15 cellular contexts compared by ENCODE assay signal in genomic region chr9:21294904-21295538, GRCh38. TPM values are rescaled to one million over a fixed set of nuclear protein-coding genes. Genes with fewer than 3 reads are reported as not detected.
DNase-seq lines count a peak whose midpoint lies in the region; ATAC-seq, FAIRE-seq and TF ChIP-seq lines count a peak whose summit lies in the region.
"Had no signal": no experiment of that assay in that cellular context is flagged by ENCODE, and none has a peak within 500 bp of the region (broad histone marks: within the 10 kb centered on the region; RNA-seq: fewer than 3 reads in every experiment).

No MANE protein-coding gene starts in this region.

- FAIRE-seq in GM12878 (lab: Jason Lieb, UNC) = no peak
- FAIRE-seq: islet of Langerhans, urothelium cell line had no signal

- no peak overlapping the region for H2AFZ ChIP-seq in GM12878 (ENCODE audit: control insufficient read depth, low read depth, low read length)

- H3K4me3 Mint-ChIP-seq in activated naive CD4-positive, alpha-beta T cell treated with anti-CD3 and anti-CD28 coated beads for 36 hours = no peak overlapping the region
- H3K4me3 Mint-ChIP-seq in activated naive CD4-positive, alpha-beta T cell treated with anti-CD3 and anti-CD28 coated beads, Interleukin-2, amount 10 ng/mL, durations not matched to agents 7 days and 5 days = no peak overlapping the region
- H3K4me3 Mint-ChIP-seq: T-cell had no signal

- peak; percentile 60 for ATAC-seq in GM18861 (IDR thresholded peaks at IDR 0.05; ENCODE audit: unreplicated experiment)
- ATAC-seq in GM21825 (IDR thresholded peaks at IDR 0.05; ENCODE audit: unreplicated experiment) = peak; percentile 78
- ATAC-seq in HG03442 (IDR thresholded peaks at IDR 0.05; ENCODE audit: unreplicated experiment) = peak; percentile 73
- peak; percentile 93 for ATAC-seq in GM12878
- no peak for ATAC-seq in sciatic nerve

- H3K27me3 Mint-ChIP-seq in activated naive CD4-positive, alpha-beta T cell treated with anti-CD3 and anti-CD28 coated beads for 36 hours (ENCODE audit: low read depth) = peaks cover 12% of the 10 kb centered on the region
- H3K27me3 Mint-ChIP-seq in activated naive CD4-positive, alpha-beta T cell treated with anti-CD3 and anti-CD28 coated beads, Interleukin-2, amount 10 ng/mL, durations not matched to agents 7 days and 5 days = peaks cover 12% of the 10 kb centered on the region

- no peaks in the 10 kb centered on the region for H3K36me3 Mint-ChIP-seq in activated naive CD4-positive, alpha-beta T cell treated with anti-CD3 and anti-CD28 coated beads for 36 hours (ENCODE audit: low read depth)
- H3K36me3 Mint-ChIP-seq in activated naive CD4-positive, alpha-beta T cell treated with anti-CD3 and anti-CD28 coated beads, Interleukin-2, amount 10 ng/mL, durations not matched to agents 7 days and 5 days = no peaks in the 10 kb centered on the region
- H3K36me3 Mint-ChIP-seq: T-cell had no signal

- H3K9me3 Mint-ChIP-seq in activated naive CD4-positive, alpha-beta T cell treated with anti-CD3 and anti-CD28 coated beads for 36 hours = no peaks in the 10 kb centered on the region
- no peaks in the 10 kb centered on the region for H3K9me3 Mint-ChIP-seq in activated naive CD4-positive, alpha-beta T cell treated with anti-CD3 and anti-CD28 coated beads, Interleukin-2, amount 10 ng/mL, durations not matched to agents 7 days and 5 days
- H3K9me3 Mint-ChIP-seq: T-cell had no signal

- H3K36me3 ChIP-seq in GM12878 (ENCODE audit: control insufficient read depth in 2 of 2, insufficient read depth in 2 of 2, low read length in 1 of 2) = no peaks in the 10 kb centered on the region
- H3K36me3 ChIP-seq: esophagus muscularis mucosa had no signal

- H3K27ac ChIP-seq in GM12878 (ENCODE audit: control insufficient read depth, insufficient read depth) = no peak overlapping the region
- H3K27ac ChIP-seq: esophagus muscularis mucosa had no signal

- peak; percentile 8 to 11; a peak in 1 of 4 replicates for TF ChIP-seq EP300 in GM12878 (IDR thresholded peaks at IDR 0.05; ENCODE audit: borderline replicate concordance in 1 of 2, control insufficient read depth in 1 of 2, low read depth in 2 of 2, low read length in 2 of 2)

- SMC1A ChIA-PET in GM12878 (lab: Charles Lee; ENCODE audit: uncharacterized antibody, unreplicated experiment) = interaction anchor here (0.7 to 2.3 kb wide), 4 partner anchors 28 to 40 kb away, joined by 4 to 7 read pairs (median 5); partner anchors contain the start of gene KLHL9

- RAD21 ChIA-PET in GM12878 (lab: Charles Lee; ENCODE audit: unreplicated experiment) = interaction anchor here (1.1 to 1.9 kb wide), 3 partner anchors 27 to 43 kb away, joined by 4 to 6 read pairs (median 6); no protein-coding TSS in a partner anchor

- POLR2A ChIA-PET in GM12878 (lab: Charles Lee) = no interaction called here

- H3K4me2 ChIP-seq in GM12878 (ENCODE audit: control insufficient read depth, insufficient read depth) = peak overlapping the region; percentile 38; the same call in 1 of the 2 replicates

- DNase-seq in GM12878 (ENCODE audit: low read depth, low spot score) (peak; percentile 13), NCI-H82 treated with DMSO at 0.1 percent for 48 hours (lab: John Stamatoyannopoulos, UW; ENCODE audit: unreplicated experiment) (no peak), sciatic nerve (ENCODE audit: low spot score) (no peak)
- DNase-seq in activated naive CD4-positive, alpha-beta T cell treated with anti-CD3 and anti-CD28 coated beads for 36 hours = no peak
- no peak for DNase-seq in activated naive CD4-positive, alpha-beta T cell treated with anti-CD3 and anti-CD28 coated beads, Interleukin-2, amount 10 ng/mL, durations not matched to agents 7 days and 5 days
- DNase-seq: activated CD8-positive, alpha-beta memory T cell treated with anti-CD3 and anti-CD28 coated beads, Interleukin-2, amount 50 U/mL, for 4 hours; T-cell had no signal

- no peak overlapping the region for H3K27ac Mint-ChIP-seq in activated naive CD4-positive, alpha-beta T cell treated with anti-CD3 and anti-CD28 coated beads for 36 hours
- H3K27ac Mint-ChIP-seq in activated naive CD4-positive, alpha-beta T cell treated with anti-CD3 and anti-CD28 coated beads, Interleukin-2, amount 10 ng/mL, durations not matched to agents 7 days and 5 days = no peak overlapping the region
- H3K27ac Mint-ChIP-seq: T-cell had no signal

- TF ChIP-seq CTCF in GM12878 (IDR thresholded peaks at IDR 0.05 in 2 of 3, conservative IDR thresholded peaks at IDR 0.05 in 1 of 3; ENCODE audit: control insufficient read depth in 2 of 3, extremely low read depth in 1 of 3, insufficient read depth in 1 of 3, low read depth in 3 of 3, low read length in 3 of 3) = no peak

- no peak for TF ChIP-seq POLR2A in GM12878 (IDR thresholded peaks at IDR 0.05; ENCODE audit: low read depth, low read length)

- H3K4me3 ChIP-seq in GM12878 = no peak overlapping the region
- H3K4me3 ChIP-seq: esophagus muscularis mucosa had no signal

- no peaks in the 10 kb centered on the region; a peak in 1 of 4 replicates for H3K27me3 ChIP-seq in GM12878 (replicated peaks in 1 of 2; ENCODE audit: control insufficient read depth in 2 of 2, insufficient read depth in 2 of 2, low read length in 1 of 2)
- H3K27me3 ChIP-seq: esophagus muscularis mucosa had no signal

- peaks cover 10% of the 10 kb centered on the region for H3K4me1 ChIP-seq in GM12878 (ENCODE audit: control insufficient read depth, insufficient read depth, low read length)
- H3K4me1 ChIP-seq: esophagus muscularis mucosa had no signal

- in situ Hi-C loops in GM12878 (cut with MboI) = no loop called here

- no peaks in the 10 kb centered on the region for H3K9me3 ChIP-seq in GM12878 (replicated peaks; ENCODE audit: control insufficient read depth, insufficient read depth, low read length)
- H3K9me3 ChIP-seq: esophagus muscularis mucosa had no signal

- H3K4me1 Mint-ChIP-seq in activated naive CD4-positive, alpha-beta T cell treated with anti-CD3 and anti-CD28 coated beads for 36 hours (ENCODE audit: low read depth) = peaks cover 8% of the 10 kb centered on the region
- H3K4me1 Mint-ChIP-seq in activated naive CD4-positive, alpha-beta T cell treated with anti-CD3 and anti-CD28 coated beads, Interleukin-2, amount 10 ng/mL, durations not matched to agents 7 days and 5 days = peaks cover 3% of the 10 kb centered on the region

- H4K20me1 ChIP-seq in GM12878 (ENCODE audit: control insufficient read depth, insufficient read depth) = no peaks in the 10 kb centered on the region

- no TSS peak for BruUV-seq in GM12878 (replicated peaks; lab: Mats Ljungman, UMichigan)

- CTCF ChIA-PET in GM12878 (lab: Yijun Ruan, JAX) = interaction anchor here (0.6 to 3.1 kb wide), 10 partner anchors 9 to 1803 kb away, joined by 3 to 15 read pairs (median 4); no protein-coding TSS in a partner anchor
- CTCF ChIA-PET in activated naive CD4-positive, alpha-beta T cell treated with anti-CD3 and anti-CD28 coated beads for 36 hours (lab: Charles Lee) = interaction anchor here (1.0 to 1.7 kb wide), 3 partner anchors 13 to 112 kb away, joined by 3 read pairs; no protein-coding TSS in a partner anchor
- CTCF ChIA-PET in activated naive CD4-positive, alpha-beta T cell treated with anti-CD3 and anti-CD28 coated beads, Interleukin-2, amount 10 ng/mL, durations not matched to agents 7 days and 5 days (lab: Charles Lee) = interaction anchor here (1.0 kb wide), 1 partner anchor 42 kb away, joined by 4 read pairs; no protein-coding TSS in a partner anchor

- intact Hi-C loops in GM12878 (cut with micrococcal nuclease; ENCODE audit: unreplicated experiment) = no loop called here
- intact Hi-C loops in activated naive CD4-positive, alpha-beta T cell treated with anti-CD3 and anti-CD28 coated beads for 36 hours (cut with micrococcal nuclease) = no loop called here
- intact Hi-C loops in sciatic nerve (cut with DNase I) = no loop called here

- no peak overlapping the region for H3K9ac ChIP-seq in GM12878 (ENCODE audit: control insufficient read depth, insufficient read depth, low read length)

- 13% methylated on average over 6 of the region's 6 CpGs for WGBS in GM12878 (ENCODE audit: insufficient coverage, insufficient replicate concordance, low lambda C conversion rate, missing lambda C conversion rate)

- no peaks in the 10 kb centered on the region for H3K79me2 ChIP-seq in GM12878 (ENCODE audit: control insufficient read depth, insufficient read depth, low read length)

- TF ChIP-seq RAD21 in GM12878 (IDR thresholded peaks at IDR 0.05; ENCODE audit: insufficient read depth, low read depth, low read length) = no peak

RNA-seq across cellular contexts. Expression of gene IFNA5, which starts 10.1 kb away (rescaled TPM):
- total RNA-seq in GM12878 (2013; cell fraction: nucleolus; rRNA removed) = not detected in 2 replicates
- total RNA-seq in GM12878 (2014; rRNA removed) = not detected in 2 replicates
- not detected in 2 replicates for total RNA-seq in GM12878 (2014; rRNA removed; fragmentation: Illumina TruSeq; extraction: Trizol)
- total RNA-seq in GM12878 (2021) = not detected in 2 replicates
- polyA plus RNA-seq in GM12878 (2011; ENCODE audit: low read depth) = not detected
- polyA plus RNA-seq in GM12878 (2011; rRNA removed) = not detected in 2 replicates
- not detected in 2 replicates for polyA plus RNA-seq in GM12878 (2011; cell fraction: cytosol; rRNA removed)
- not detected in 2 replicates for polyA plus RNA-seq in GM12878 (2011; cell fraction: nucleus; rRNA removed)
- polyA plus RNA-seq in GM12878 (2012) = not detected in 2 replicates
- polyA plus RNA-seq in GM12878 (2014; fragmentation: Illumina TruSeq; extraction: Trizol) = not detected in 2 replicates
- not detected for polyA plus RNA-seq in GM12878 (2014; fragmentation: Nextera tagmentation; extraction: Ambion mirVana)
- polyA plus RNA-seq in GM12878 (2014; rRNA removed) = not detected in 2 replicates
- not detected for polyA plus RNA-seq in GM12878 (2016; fragmentation: Nextera tagmentation; extraction: Ambion mirVana)
- polyA minus RNA-seq in GM12878 (2011; rRNA and poly(A)+ RNA removed) = not detected in 2 replicates
- polyA minus RNA-seq in GM12878 (2011; cell fraction: cytosol; rRNA and poly(A)+ RNA removed) = not detected in 2 replicates
- polyA minus RNA-seq in GM12878 (2011; cell fraction: nucleus; rRNA and poly(A)+ RNA removed) = not detected in 2 replicates
- total RNA-seq in activated naive CD4-positive, alpha-beta T cell treated with anti-CD3 and anti-CD28 coated beads for 36 hours = not detected
- total RNA-seq in sciatic nerve = 0.36 TPM
- total RNA-seq: esophagus muscularis mucosa, IMR-90, osteocyte had no signal
- polyA plus RNA-seq: IMR-90 had no signal

RNA-seq across cellular contexts. Expression of gene KLHL9, which starts 40.2 kb away (rescaled TPM):
- 61.0 and 61.2 TPM in 2 replicates for total RNA-seq in GM12878 (2013; cell fraction: nucleolus; rRNA removed)
- total RNA-seq in GM12878 (2014; rRNA removed) (17.7 and 20.2 TPM in 2 replicates), GM12878 (2014; rRNA removed; fragmentation: Illumina TruSeq; extraction: Trizol) (15.3 and 15.8 TPM in 2 replicates), GM12878 (2021) (17.2 and 17.7 TPM in 2 replicates), sciatic nerve (26.3 TPM)
- 6.7 TPM for polyA plus RNA-seq in GM12878 (2011; ENCODE audit: low read depth)
- polyA plus RNA-seq in GM12878 (2011; rRNA removed) (37.7 and 53.4 TPM in 2 replicates), GM12878 (2014; fragmentation: Illumina TruSeq; extraction: Trizol) (18.3 and 23.1 TPM in 2 replicates), GM12878 (2014; fragmentation: Nextera tagmentation; extraction: Ambion mirVana) (1 to 10 TPM; 3.8 to 5.8 TPM), GM12878 (2014; rRNA removed) (13.7 and 15.8 TPM in 2 replicates), GM12878 (2016; fragmentation: Nextera tagmentation; extraction: Ambion mirVana) (10 to 100 TPM; 17.5 to 18.6 TPM)
- 14.3 and 14.9 TPM in 2 replicates for polyA plus RNA-seq in GM12878 (2011; cell fraction: cytosol; rRNA removed)
- polyA plus RNA-seq in GM12878 (2011; cell fraction: nucleus; rRNA removed) = 31.9 and 42.0 TPM in 2 replicates
- polyA plus RNA-seq in GM12878 (2012) = 8.9 and 14.1 TPM in 2 replicates
- 34.8 and 44.0 TPM in 2 replicates for polyA minus RNA-seq in GM12878 (2011; rRNA and poly(A)+ RNA removed)
- polyA minus RNA-seq in GM12878 (2011; cell fraction: cytosol; rRNA and poly(A)+ RNA removed) = 11.2 and 14.0 TPM in 2 replicates
- 49.2 and 52.4 TPM in 2 replicates for polyA minus RNA-seq in GM12878 (2011; cell fraction: nucleus; rRNA and poly(A)+ RNA removed)
- 10 to 100 TPM; 17.5 to 18.3 TPM for total RNA-seq in activated naive CD4-positive, alpha-beta T cell treated with anti-CD3 and anti-CD28 coated beads for 36 hours

RNA-seq across cellular contexts. Expression of gene IFNA14, which starts 55.2 kb away (rescaled TPM):
- total RNA-seq in GM12878 (2013; cell fraction: nucleolus; rRNA removed) = not detected in 2 replicates
- total RNA-seq in GM12878 (2014; rRNA removed) = not detected in 2 replicates
- total RNA-seq in GM12878 (2014; rRNA removed; fragmentation: Illumina TruSeq; extraction: Trizol) = not detected in 2 replicates
- not detected in 2 replicates for total RNA-seq in GM12878 (2021)
- not detected for polyA plus RNA-seq in GM12878 (2011; ENCODE audit: low read depth)
- not detected in 2 replicates for polyA plus RNA-seq in GM12878 (2011; rRNA removed)
- not detected in 2 replicates for polyA plus RNA-seq in GM12878 (2011; cell fraction: cytosol; rRNA removed)
- not detected in 2 replicates for polyA plus RNA-seq in GM12878 (2011; cell fraction: nucleus; rRNA removed)
- not detected in 2 replicates for polyA plus RNA-seq in GM12878 (2012)
- polyA plus RNA-seq in GM12878 (2014; fragmentation: Illumina TruSeq; extraction: Trizol) = not detected in 2 replicates
- polyA plus RNA-seq in GM12878 (2014; fragmentation: Nextera tagmentation; extraction: Ambion mirVana) = not detected
- polyA plus RNA-seq in GM12878 (2014; rRNA removed) = not detected in 2 replicates
- polyA plus RNA-seq in GM12878 (2016; fragmentation: Nextera tagmentation; extraction: Ambion mirVana) = not detected
- not detected in 2 replicates for polyA minus RNA-seq in GM12878 (2011; rRNA and poly(A)+ RNA removed)
- polyA minus RNA-seq in GM12878 (2011; cell fraction: cytosol; rRNA and poly(A)+ RNA removed) = not detected in 2 replicates
- polyA minus RNA-seq in GM12878 (2011; cell fraction: nucleus; rRNA and poly(A)+ RNA removed) = not detected in 2 replicates
- total RNA-seq in activated naive CD4-positive, alpha-beta T cell treated with anti-CD3 and anti-CD28 coated beads for 36 hours = not detected
- total RNA-seq in sciatic nerve = not detected
- total RNA-seq: esophagus muscularis mucosa, IMR-90, osteocyte, T-cell had no signal
- polyA plus RNA-seq: IMR-90 had no signal

RNA-seq across cellular contexts. Expression of gene IFNA6, which starts 55.7 kb away (rescaled TPM):
- total RNA-seq in GM12878 (2013; cell fraction: nucleolus; rRNA removed) = 1.2 and 2.0 TPM in 2 replicates
- 0.22 TPM in 1 of 2 replicates, not detected in the other for total RNA-seq in GM12878 (2014; rRNA removed)
- not detected in 2 replicates for total RNA-seq in GM12878 (2014; rRNA removed; fragmentation: Illumina TruSeq; extraction: Trizol)
- not detected in 2 replicates for total RNA-seq in GM12878 (2021)
- polyA plus RNA-seq in GM12878 (2011; ENCODE audit: low read depth) = not detected
- 0.04 and 0.14 TPM in 2 replicates for polyA plus RNA-seq in GM12878 (2011; rRNA removed)
- polyA plus RNA-seq in GM12878 (2011; cell fraction: cytosol; rRNA removed) = not detected in 2 replicates
- polyA plus RNA-seq in GM12878 (2011; cell fraction: nucleus; rRNA removed) = 0.25 and 0.39 TPM in 2 replicates
- polyA plus RNA-seq in GM12878 (2012) = not detected in 2 replicates
- not detected in 2 replicates for polyA plus RNA-seq in GM12878 (2014; fragmentation: Illumina TruSeq; extraction: Trizol)
- polyA plus RNA-seq in GM12878 (2014; fragmentation: Nextera tagmentation; extraction: Ambion mirVana) = not detected
- polyA plus RNA-seq in GM12878 (2014; rRNA removed) = not detected in 2 replicates
- not detected for polyA plus RNA-seq in GM12878 (2016; fragmentation: Nextera tagmentation; extraction: Ambion mirVana)
- polyA minus RNA-seq in GM12878 (2011; rRNA and poly(A)+ RNA removed) = not detected in 2 replicates
- not detected in 2 replicates for polyA minus RNA-seq in GM12878 (2011; cell fraction: cytosol; rRNA and poly(A)+ RNA removed)
- polyA minus RNA-seq in GM12878 (2011; cell fraction: nucleus; rRNA and poly(A)+ RNA removed) = 0.36 TPM in 1 of 2 replicates, not detected in the other
- not detected for total RNA-seq in activated naive CD4-positive, alpha-beta T cell treated with anti-CD3 and anti-CD28 coated beads for 36 hours
- total RNA-seq in sciatic nerve = not detected
- total RNA-seq: esophagus muscularis mucosa, IMR-90, osteocyte, T-cell had no signal
- polyA plus RNA-seq: IMR-90 had no signal
